ENCODE assay signal across 15 cellular contexts in genomic region chr3:21920431-21920830, GRCh38.
DNase-seq lines count a peak whose midpoint lies in the region; ATAC-seq, FAIRE-seq and TF ChIP-seq lines count a peak whose summit lies in the region.
"Had no signal": no experiment of that assay in that cellular context is flagged by ENCODE, and none has a peak within 500 bp of the region (broad histone marks: within the 10 kb centered on the region; RNA-seq: fewer than 3 reads in every experiment).

No MANE protein-coding gene starts in this region.

- peak; percentile 70 for DNase-seq in AG08395 (ENCODE audit: low spot score)
- DNase-seq in HTR-8/SVneo (ENCODE audit: insufficient read length, low spot score) = peak; percentile 2
- DNase-seq in astrocyte of the spinal cord (ENCODE audit: low read depth, low spot score) = peak; percentile 80
- DNase-seq in iris pigment epithelial cell (ENCODE audit: low read depth) = peak; percentile 93
- DNase-seq in SIG-M5 (lab: John Stamatoyannopoulos, UW) = no peak
- no peak for DNase-seq in GM19238 (ENCODE audit: insufficient read length, low spot score)
- no peak for DNase-seq in activated T-cell treated with anti-CD3 and anti-CD28 coated beads, Interleukin-2, amount 50 U/mL, for 48 hours
- DNase-seq: activated CD4-positive, alpha-beta T cell treated with anti-CD3 and anti-CD28 coated beads, Interleukin-2, amount 10 ng/mL, durations not matched to agents 7 days and 5 days; GOT3; NCI-H1092; psoas muscle; stimulated activated CD4-positive, alpha-beta T cell treated with anti-CD3 and anti-CD28 coated beads, Interleukin-1b, Interleukin-23, amount 100 ng/mL, for 48 hours; T-helper 1 cell had no signal

- TF ChIP-seq CTCF in astrocyte of the spinal cord (IDR thresholded peaks at IDR 0.05; ENCODE audit: low read depth, low read length) = no peak

- no peak for FAIRE-seq in HTR-8/SVneo (lab: Jason Lieb, UNC)
- FAIRE-seq: GM19239 had no signal

- ATAC-seq in GM19351 (IDR thresholded peaks at IDR 0.05; ENCODE audit: unreplicated experiment) = no peak
- ATAC-seq: psoas muscle had no signal

- in situ Hi-C loops in astrocyte of the spinal cord (cut with HindIII; ENCODE audit: low sequenced_read_pairs) = no loop called here

- H3K4me3 ChIP-seq in astrocyte of the spinal cord (ENCODE audit: low read depth, low read length) = no peak overlapping the region
- H3K4me3 ChIP-seq: psoas muscle had no signal

Comparison
In these comparisons a context has a peak if more than half of its experiments do, and no peak if none do; other contexts are left out.
1. DNase-seq: peak in AG08395 (single experiment), HTR-8/SVneo (single experiment), astrocyte of the spinal cord (single experiment) and iris pigment epithelial cell (single experiment); none in SIG-M5 (single experiment), GM19238 (single experiment) and activated T-cell treated with anti-CD3 and anti-CD28 coated beads, Interleukin-2, amount 50 U/mL, for 48 hours (0 of 2).